Comparison of ENCODE assay signal across 9 cellular contexts in the genomic region with DNA sequence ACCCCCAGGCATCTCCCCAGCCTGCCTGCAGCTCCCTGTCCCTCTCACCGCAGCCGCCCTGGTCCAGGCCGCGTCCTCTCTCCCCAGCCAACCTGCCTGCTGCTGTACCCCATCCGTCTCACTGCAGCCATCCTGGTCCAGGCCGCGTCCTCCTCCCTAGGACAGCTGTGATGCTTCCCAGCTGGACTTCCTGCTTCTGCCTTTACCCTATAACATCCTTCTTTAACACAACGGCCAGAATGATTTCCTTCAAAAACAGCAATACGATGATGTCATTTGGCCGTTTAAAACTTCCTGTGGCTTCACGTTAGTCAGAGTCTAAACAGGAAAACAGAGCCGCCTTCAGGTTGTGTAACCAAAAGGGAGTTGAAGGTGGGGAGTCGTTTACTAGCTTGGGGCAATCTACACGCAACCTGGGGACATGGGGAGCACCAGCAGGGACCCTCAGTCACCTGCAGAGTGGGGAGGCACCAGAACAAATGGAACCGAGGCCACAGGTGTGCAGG. TPM values are rescaled to one million over a fixed set of nuclear protein-coding genes. Genes with fewer than 3 reads are reported as not detected.
A peak's percentile ranks its signal among the peaks of the same experiment; 100 is the strongest.
DNase-seq lines count a peak whose midpoint lies in the region; ATAC-seq and TF ChIP-seq lines count a peak whose summit lies in the region.
"Had no signal": no experiment of that assay in that cellular context is flagged by ENCODE, and none has a peak within 500 bp of the region (broad histone marks: within the 10 kb centered on the region; RNA-seq: fewer than 3 reads in every experiment).

No MANE protein-coding gene starts in this region.

- no peaks in the 10 kb centered on the region for H3K27me3 ChIP-seq in A673 (replicated peaks; ENCODE audit: insufficient read depth, low read depth, low read length, poor library complexity)
- no peaks in the 10 kb centered on the region for H3K27me3 ChIP-seq in testis

- no peak for TF ChIP-seq POLR2A in testis (IDR thresholded peaks at IDR 0.05)

- ATAC-seq in HG03025 (IDR thresholded peaks at IDR 0.05; ENCODE audit: low FRiP score, unreplicated experiment) (no peak), HG03469 (IDR thresholded peaks at IDR 0.05; ENCODE audit: unreplicated experiment) (no peak), GM21576 (IDR thresholded peaks at IDR 0.05; ENCODE audit: unreplicated experiment) (no peak)
- ATAC-seq: sciatic nerve had no signal

- CTCF ChIA-PET in A673 (lab: Charles Lee), result interaction anchor here (0.6 to 2.1 kb wide), 3 partner anchors 16 to 240 kb away, joined by 3 to 7 read pairs (median 5); no protein-coding TSS in a partner anchor

- POLR2A ChIA-PET in A673 (lab: Charles Lee; ENCODE audit: low non-redundant PET), result no interaction called here

- no peak overlapping the region for H3K27ac ChIP-seq in A673 (ENCODE audit: low read depth, low read length, poor library complexity, severe bottlenecking)
- no peak overlapping the region for H3K27ac ChIP-seq in testis

- no peaks in the 10 kb centered on the region for H3K9me3 ChIP-seq in A673 (ENCODE audit: low read depth, low read length, poor library complexity, severe bottlenecking)
- no peaks in the 10 kb centered on the region for H3K9me3 ChIP-seq in testis

- H3K4me1 ChIP-seq in A673 (ENCODE audit: insufficient read depth, low read length, poor library complexity, severe bottlenecking), result peaks cover under 1% of the 10 kb centered on the region
- H3K4me1 ChIP-seq in testis, result no peaks in the 10 kb centered on the region

- no TSS peak for BruUV-seq in A673 (replicated peaks; lab: Mats Ljungman, UMichigan)

- H3K4me3 ChIP-seq in A673 (ENCODE audit: low read depth, low read length, poor library complexity, severe bottlenecking) (no peak overlapping the region), epithelial cell of esophagus (ENCODE audit: low read length) (no peak overlapping the region), testis (no peak overlapping the region)

- H3K36me3 ChIP-seq in A673 (ENCODE audit: insufficient read depth, low read length, poor library complexity, severe bottlenecking) (no peaks in the 10 kb centered on the region), testis (ENCODE audit: low read depth, missing control alignments) (no peaks in the 10 kb centered on the region)

- no peak for TF ChIP-seq CTCF in A673 (conservative IDR thresholded peaks at IDR 0.05; ENCODE audit: low read depth, low read length)
- TF ChIP-seq CTCF in epithelial cell of esophagus (IDR thresholded peaks at IDR 0.05; ENCODE audit: insufficient read depth, low read depth, low read length, missing control alignments), result peak; percentile 16
- no peak for TF ChIP-seq CTCF in testis (IDR thresholded peaks at IDR 0.05)

- intact Hi-C loops in A673 (cut with micrococcal nuclease; ENCODE audit: unreplicated experiment), result loop anchor here (5.0 kb wide), 1 partner anchor 220 kb away; no protein-coding TSS in a partner anchor
- intact Hi-C loops in testis (cut with DNase I; ENCODE audit: low total_unique reads), result no loop called here

- WGBS in testis, 2 donors, result 54 to 65% methylated on average over 15 of the region's 15 CpGs

- DNase-seq in A673 (ENCODE audit: low spot score) (peak; percentile 62), GM04503 (ENCODE audit: low read depth) (peak; percentile 42), SIG-M5 (lab: John Stamatoyannopoulos, UW) (peak; percentile 35), epithelial cell of esophagus (ENCODE audit: low read depth) (peak; percentile 80), testis (no peak)

RNA-seq across cellular contexts. Expression of a gene that starts 32.2 kb away (rescaled TPM):
- 26.1 and 27.4 TPM in 2 replicates for total RNA-seq in A673 (2021)
- 10 to 100 TPM; 32.9 to 37.8 TPM for total RNA-seq in testis
- 61.4 TPM for polyA plus RNA-seq in testis (ENCODE audit: insufficient read depth, low read depth, low replicate concordance)

RNA-seq across cellular contexts. Expression of a gene that starts 40.4 kb away (rescaled TPM):
- total RNA-seq in A673 (2021) (1.2 and 1.9 TPM in 2 replicates), testis (under 1 TPM in 1 of 2 donors, not detected in 1; 0.24 TPM)
- polyA plus RNA-seq in testis (ENCODE audit: insufficient read depth, low read depth, low replicate concordance), result not detected
- total RNA-seq: sciatic nerve had no signal
